In the genomic region with DNA sequence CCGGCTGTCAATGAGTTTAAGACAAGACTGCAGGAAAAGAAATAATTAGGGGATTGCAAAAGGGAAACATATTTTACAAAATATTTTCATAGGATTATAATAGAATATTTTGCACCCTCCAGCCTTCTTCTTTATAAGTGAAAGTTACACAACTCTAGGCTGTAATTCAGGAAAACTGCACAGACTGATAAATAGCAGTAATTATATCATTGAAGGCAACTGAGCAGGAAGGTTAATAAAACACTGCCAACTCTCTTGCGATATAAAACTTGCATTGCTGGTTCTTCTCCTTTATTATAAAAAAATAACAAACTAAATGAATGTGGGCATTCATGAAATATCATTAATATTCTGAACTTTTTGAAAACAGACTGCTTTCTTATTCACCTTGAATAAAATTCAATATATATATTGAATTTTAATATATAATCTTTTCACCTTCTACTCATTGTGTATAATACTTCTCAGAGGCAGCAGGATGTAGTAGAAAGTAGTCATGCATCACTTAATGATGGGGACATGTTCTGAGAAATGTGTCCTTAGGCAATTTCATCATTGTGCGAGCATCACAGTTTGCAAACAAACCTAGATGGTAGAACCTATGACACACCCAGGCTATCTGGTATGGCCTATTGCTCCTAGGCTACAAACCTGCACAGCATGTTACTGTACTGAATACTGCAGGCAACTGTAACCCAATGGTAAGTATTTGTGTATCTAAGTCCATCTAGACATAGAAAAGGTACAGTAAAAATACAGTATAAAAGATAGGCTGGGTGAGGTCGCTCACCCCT, we compare ENCODE assay signal across 22 cellular contexts.
"Had no signal": no experiment of that assay in that cellular context is flagged by ENCODE, and none has a peak within 500 bp of the region (broad histone marks: within the 10 kb centered on the region; RNA-seq: fewer than 3 reads in every experiment).

No MANE protein-coding gene starts in this region.

- H3K36me3 ChIP-seq: colonic mucosa, gastrocnemius medialis, left lung, neural progenitor cell, right atrium auricular region, sigmoid colon, stomach, tibial artery, upper lobe of left lung, uterus had no signal

- H3K27ac ChIP-seq: colonic mucosa, gastrocnemius medialis, left lung, neural progenitor cell, parathyroid adenoma, right atrium auricular region, sigmoid colon, stomach, tibial artery, upper lobe of left lung, uterus had no signal

- H3K4me2 ChIP-seq: neural progenitor cell had no signal

- H3K4me1 ChIP-seq: colonic mucosa, neural progenitor cell, parathyroid adenoma, uterus had no signal

- H3K27me3 ChIP-seq: colonic mucosa, gastrocnemius medialis, left lung, neural progenitor cell, right atrium auricular region, sigmoid colon, stomach, tibial artery, upper lobe of left lung, uterus had no signal

- H2AFZ ChIP-seq: neural progenitor cell, parathyroid adenoma had no signal

- H3K9ac ChIP-seq: neural progenitor cell, parathyroid adenoma had no signal

- H3K4me3 ChIP-seq: colonic mucosa, gastrocnemius medialis, left lung, neural progenitor cell, right atrium auricular region, sigmoid colon, stomach, tibial artery, upper lobe of left lung, uterus had no signal

- H3K9me3 ChIP-seq: colonic mucosa, gastrocnemius medialis, left lung, right atrium auricular region, sigmoid colon, stomach, tibial artery, upper lobe of left lung, uterus had no signal

- DNase-seq: colonic mucosa; effector memory CD8-positive, alpha-beta T cell; foreskin fibroblast; gastrocnemius medialis; head of caudate nucleus; left lung; mesenchymal stem cell; midbrain; naive thymus-derived CD4-positive, alpha-beta T cell; sigmoid colon; stimulated activated CD4-positive, alpha-beta T cell treated with anti-CD3 and anti-CD28 coated beads, Interleukin-2, amount 100 ng/mL, for 24 hours; stimulated activated CD4-positive, alpha-beta T cell treated with anti-CD3 and anti-CD28 coated beads, Interleukin-4, amount 100 ng/mL, for 24 hours; stimulated activated naive CD4-positive, alpha-beta T cell treated with Interleukin-2 at 50 U/mL for 16 hours; stomach; tibial artery; upper lobe of left lung; uterus had no signal

- ATAC-seq: effector memory CD8-positive, alpha-beta T cell; esophagus mucosa; gastrocnemius medialis; left lung; naive thymus-derived CD4-positive, alpha-beta T cell; stimulated activated effector memory CD8-positive, alpha-beta T cell treated with anti-CD3 and anti-CD28 coated beads, Interleukin-12 subunit alpha, Interleukin-12 subunit beta, amount 100 ng/mL, for 72 hours had no signal
